In genomic region chr19:8304841-8305621, GRCh38 we compare ENCODE assay signal across 8 cellular contexts. TPM values are rescaled to one million over a fixed set of nuclear protein-coding genes. Genes with fewer than 3 reads are reported as not detected.
DNase-seq lines count a peak whose midpoint lies in the region; ATAC-seq and TF ChIP-seq lines count a peak whose summit lies in the region.

No MANE protein-coding gene starts in this region.

- peaks cover 32% of the 10 kb centered on the region for H3K4me1 Mint-ChIP-seq in activated T-cell treated with anti-CD3 and anti-CD28 coated beads, Interleukin-2, amount 50 U/mL, for 4 hours (ENCODE audit: low read depth)
- peaks cover 33% of the 10 kb centered on the region for H3K4me1 Mint-ChIP-seq in WTC11
- H3K4me1 Mint-ChIP-seq in stimulated activated naive B cell treated with anti-CD40 and anti-IgM and Interleukin-4, amounts not matched to agents 10 μg/mL and 1 μg/mL and 100 μg/mL, for 72 hours = peaks cover 28 to 48% of the 10 kb centered on the region in 2 donors

- no peaks in the 10 kb centered on the region for H3K9me3 ChIP-seq in right atrium auricular region

- H3K4me3 Mint-ChIP-seq in activated T-cell treated with anti-CD3 and anti-CD28 coated beads, Interleukin-2, amount 50 U/mL, for 4 hours = no peak overlapping the region
- H3K4me3 Mint-ChIP-seq in WTC11 = no peak overlapping the region; the same call in 1 of the 2 replicates
- no peak overlapping the region for H3K4me3 Mint-ChIP-seq in stimulated activated naive B cell treated with anti-CD40 and anti-IgM and Interleukin-4, amounts not matched to agents 10 μg/mL and 1 μg/mL and 100 μg/mL, for 72 hours

- CTCF ChIA-PET in WTC11 (lab: Charles Lee) = interaction anchor here (0.5 to 3.8 kb wide), 6 partner anchors 12 to 281 kb away, joined by 3 to 18 read pairs (median 3); no protein-coding TSS in a partner anchor

- H3K27ac Mint-ChIP-seq in WTC11 = peak overlapping the region; percentile 78
- peak overlapping the region; percentile 83 for H3K27ac Mint-ChIP-seq in stimulated activated naive B cell treated with anti-CD40 and anti-IgM and Interleukin-4, amounts not matched to agents 10 μg/mL and 1 μg/mL and 100 μg/mL, for 72 hours

- H3K36me3 ChIP-seq in right atrium auricular region = peaks cover 16% of the 10 kb centered on the region

- peak; percentile 16 for DNase-seq in activated T-cell treated with anti-CD3 and anti-CD28 coated beads for 24 hours (ENCODE audit: low read depth)
- no peak for DNase-seq in activated T-cell treated with anti-CD3 and anti-CD28 coated beads, Interleukin-2, amount 50 U/mL, for 4 hours
- peak; percentile 90 for DNase-seq in WTC11 (ENCODE audit: low spot score)
- peak; percentile 49 for DNase-seq in right atrium auricular region (ENCODE audit: low spot score)
- DNase-seq in stimulated activated naive B cell treated with anti-CD40 and anti-IgM and Interleukin-4, amounts not matched to agents 10 μg/mL and 1 μg/mL and 100 μg/mL, for 72 hours = no peak
- DNase-seq in SKM-1 (lab: John Stamatoyannopoulos, UW; ENCODE audit: unreplicated experiment) = no peak
- DNase-seq in kidney glomerular epithelial cell (lab: John Stamatoyannopoulos, UW) = no peak

- H3K27me3 ChIP-seq in right atrium auricular region = no peaks in the 10 kb centered on the region

- POLR2A ChIA-PET in WTC11 (lab: Charles Lee) = no interaction called here

- H3K27ac ChIP-seq in right atrium auricular region = no peak overlapping the region

- no peak overlapping the region for H3K4me3 ChIP-seq in right atrium auricular region

- H3K9me3 Mint-ChIP-seq in activated T-cell treated with anti-CD3 and anti-CD28 coated beads, Interleukin-2, amount 50 U/mL, for 4 hours = no peaks in the 10 kb centered on the region
- H3K9me3 Mint-ChIP-seq in WTC11 = no peaks in the 10 kb centered on the region
- no peaks in the 10 kb centered on the region for H3K9me3 Mint-ChIP-seq in stimulated activated naive B cell treated with anti-CD40 and anti-IgM and Interleukin-4, amounts not matched to agents 10 μg/mL and 1 μg/mL and 100 μg/mL, for 72 hours

- H3K4me1 ChIP-seq in right atrium auricular region = peaks cover 0 to 39% of the 10 kb centered on the region in 2 donors

- H3K27me3 Mint-ChIP-seq in activated T-cell treated with anti-CD3 and anti-CD28 coated beads, Interleukin-2, amount 50 U/mL, for 4 hours (ENCODE audit: low read depth) = no peaks in the 10 kb centered on the region
- H3K27me3 Mint-ChIP-seq in WTC11 (ENCODE audit: low read depth) = no peaks in the 10 kb centered on the region
- no peaks in the 10 kb centered on the region for H3K27me3 Mint-ChIP-seq in stimulated activated naive B cell treated with anti-CD40 and anti-IgM and Interleukin-4, amounts not matched to agents 10 μg/mL and 1 μg/mL and 100 μg/mL, for 72 hours

- ATAC-seq in activated T-cell treated with anti-CD3 and anti-CD28 coated beads, Interleukin-2, amount 50 U/mL, for 4 hours = no peak
- ATAC-seq in WTC11 (peak; percentile 77), GM18909 (IDR thresholded peaks at IDR 0.05; ENCODE audit: poor library complexity, unreplicated experiment) (no peak)
- no peak for ATAC-seq in stimulated activated naive B cell treated with anti-CD40 and anti-IgM and Interleukin-4, amounts not matched to agents 10 μg/mL and 1 μg/mL and 100 μg/mL, for 72 hours (replicated peaks)

- TF ChIP-seq CTCF in WTC11 (IDR thresholded peaks at IDR 0.05) = no peak
- no peak for TF ChIP-seq CTCF in right atrium auricular region (IDR thresholded peaks at IDR 0.05)

- H3K36me3 Mint-ChIP-seq in activated T-cell treated with anti-CD3 and anti-CD28 coated beads, Interleukin-2, amount 50 U/mL, for 4 hours (ENCODE audit: insufficient read depth) = peaks cover 7% of the 10 kb centered on the region
- H3K36me3 Mint-ChIP-seq in WTC11 = peaks cover 18% of the 10 kb centered on the region
- H3K36me3 Mint-ChIP-seq in stimulated activated naive B cell treated with anti-CD40 and anti-IgM and Interleukin-4, amounts not matched to agents 10 μg/mL and 1 μg/mL and 100 μg/mL, for 72 hours = peaks cover 17 to 38% of the 10 kb centered on the region in 2 donors

TF ChIP-seq in WTC11, 78 proteins besides CTCF, POLR2A, EP300 and RAD21 (continues in another document):
- TF ChIP-seq ZNF423 (CRISPR knock-in tag; IDR thresholded peaks at IDR 0.05) = no peak
- no peak for TF ChIP-seq ZBTB21 (CRISPR knock-in tag; IDR thresholded peaks at IDR 0.05; ENCODE audit: borderline replicate concordance)
- TF ChIP-seq ARID4B (CRISPR knock-in tag; IDR thresholded peaks at IDR 0.05; ENCODE audit: borderline replicate concordance) = 0 out of 2 replicates have a peak, but pooled peaks have one; percentile 37
- TF ChIP-seq NFYB (CRISPR knock-in tag; conservative IDR thresholded peaks at IDR 0.05; ENCODE audit: low read depth) = no peak
- no peak for TF ChIP-seq CREB1 (CRISPR knock-in tag; IDR thresholded peaks at IDR 0.05)
- TF ChIP-seq SP1 (CRISPR knock-in tag; conservative IDR thresholded peaks at IDR 0.05) = 0 out of 2 replicates have a peak, but pooled peaks have one; percentile 45
- TF ChIP-seq JUN (CRISPR knock-in tag; IDR thresholded peaks at IDR 0.05) = no peak
- TF ChIP-seq NFE2L1 (CRISPR knock-in tag; IDR thresholded peaks at IDR 0.05) = no peak
- no peak for TF ChIP-seq ZNF219 (CRISPR knock-in tag; IDR thresholded peaks at IDR 0.05; ENCODE audit: borderline replicate concordance)

RNA-seq across cellular contexts. Expression of gene CD320, which starts 3.1 kb away (rescaled TPM):
- total RNA-seq in activated T-cell treated with anti-CD3 and anti-CD28 coated beads, Interleukin-2, amount 50 U/mL, for 4 hours = 100 to 1,000 TPM; 142 to 175 (median 145) TPM
- total RNA-seq in WTC11 (2021) = 107 to 121 TPM (median 114 TPM) in 3 replicates
- 10 to 100 TPM; 48.8 to 51.0 TPM for total RNA-seq in right atrium auricular region

RNA-seq across cellular contexts. Expression of gene NDUFA7, which starts 16.1 kb away (rescaled TPM):
- total RNA-seq in activated T-cell treated with anti-CD3 and anti-CD28 coated beads, Interleukin-2, amount 50 U/mL, for 4 hours = 10 to 100 TPM; 81.8 to 96.8 (median 93.0) TPM
- 76.4 to 101 TPM (median 91.9 TPM) in 3 replicates for total RNA-seq in WTC11 (2021)
- 10 to 100 TPM; 81.0 to 82.0 TPM for total RNA-seq in right atrium auricular region

RNA-seq across cellular contexts. Expression of gene RPS28, which starts 16.3 kb away (rescaled TPM):
- 1,000 to 10,000 TPM; 2,484 to 2,756 (median 2,693) TPM for total RNA-seq in activated T-cell treated with anti-CD3 and anti-CD28 coated beads, Interleukin-2, amount 50 U/mL, for 4 hours
- total RNA-seq in WTC11 (2021) (2,082 to 2,373 TPM (median 2,292 TPM) in 3 replicates), right atrium auricular region (100 to 1,000 TPM; 158 to 402 TPM)

RNA-seq across cellular contexts. Expression of gene KANK3, which starts 38.0 kb away (rescaled TPM):
- under 1 TPM in 2 of 3 donors, not detected in 1; 0.41 to 0.43 TPM for total RNA-seq in activated T-cell treated with anti-CD3 and anti-CD28 coated beads, Interleukin-2, amount 50 U/mL, for 4 hours
- total RNA-seq in WTC11 (2021) (7.8 to 8.0 TPM (median 8.0 TPM) in 3 replicates), right atrium auricular region (10 to 100 TPM; 12.8 to 18.4 TPM)

RNA-seq across cellular contexts. Expression of gene ANGPTL4, which starts 58.9 kb away (rescaled TPM):
- under 1 TPM in 1 of 3 donors, not detected in 2; 0.24 TPM for total RNA-seq in activated T-cell treated with anti-CD3 and anti-CD28 coated beads, Interleukin-2, amount 50 U/mL, for 4 hours
- 1.0 to 2.7 TPM (median 2.2 TPM) in 3 replicates for total RNA-seq in WTC11 (2021)
- total RNA-seq in right atrium auricular region = 10 to 100 TPM; 32.6 to 69.1 TPM

Comparison
In these comparisons a context has a peak if more than half of its experiments do, and no peak if none do; other contexts are left out.
1. DNase-seq: peak in activated T-cell treated with anti-CD3 and anti-CD28 coated beads for 24 hours (single experiment), WTC11 (single experiment) and right atrium auricular region (single experiment); none in activated T-cell treated with anti-CD3 and anti-CD28 coated beads, Interleukin-2, amount 50 U/mL, for 4 hours (single experiment), stimulated activated naive B cell treated with anti-CD40 and anti-IgM and Interleukin-4, amounts not matched to agents 10 μg/mL and 1 μg/mL and 100 μg/mL, for 72 hours (single experiment), SKM-1 (single experiment) and kidney glomerular epithelial cell (single experiment).